Comparison of ENCODE assay signal across 17 cellular contexts in genomic region chr6:107657373-107657754, GRCh38.
DNase-seq lines count a peak whose midpoint lies in the region; ATAC-seq, FAIRE-seq and TF ChIP-seq lines count a peak whose summit lies in the region.
"Had no signal": no experiment of that assay in that cellular context is flagged by ENCODE, and none has a peak within 500 bp of the region (broad histone marks: within the 10 kb centered on the region; RNA-seq: fewer than 3 reads in every experiment).

No MANE protein-coding gene starts in this region.

- H3K27me3 Mint-ChIP-seq in CD8-positive, alpha-beta T cell (ENCODE audit: low read depth), result no peaks in the 10 kb centered on the region
- H3K27me3 Mint-ChIP-seq in activated naive CD8-positive, alpha-beta T cell, result no peaks in the 10 kb centered on the region
- H3K27me3 Mint-ChIP-seq in nephron progenitor cell (ENCODE audit: low read depth, poor library complexity), result peaks cover 4% of the 10 kb centered on the region

- no peak for DNase-seq in CD8-positive, alpha-beta T cell
- DNase-seq in nephron progenitor cell, result no peak
- no peak for DNase-seq in nucleus accumbens (lab: John Stamatoyannopoulos, UW)
- DNase-seq in COLO668 (lab: John Stamatoyannopoulos, UW; ENCODE audit: unreplicated experiment), result no peak
- no peak for DNase-seq in pancreas
- DNase-seq: activated gamma-delta T cell, Calu3, midbrain, NCI-H1048, NCI-H345, WERI-Rb-1 had no signal

- peak overlapping the region; percentile 49 for H3K4me3 ChIP-seq in CD8-positive, alpha-beta T cell (ENCODE audit: low read depth, low read length)
- H3K4me3 ChIP-seq in pancreas, result no peak overlapping the region

- H3K9me3 Mint-ChIP-seq in CD8-positive, alpha-beta T cell, result no peaks in the 10 kb centered on the region
- no peaks in the 10 kb centered on the region for H3K9me3 Mint-ChIP-seq in activated naive CD8-positive, alpha-beta T cell (ENCODE audit: low read depth)
- peaks cover 2% of the 10 kb centered on the region for H3K9me3 Mint-ChIP-seq in nephron progenitor cell

- ATAC-seq in CD8-positive, alpha-beta T cell, result no peak
- no peak for ATAC-seq in GM18868 (IDR thresholded peaks at IDR 0.05; ENCODE audit: unreplicated experiment)
- ATAC-seq in pancreas, result no peak

- CTCF ChIA-PET in CD8-positive, alpha-beta T cell (lab: Charles Lee), result interaction anchor here (0.7 to 1.2 kb wide), 3 partner anchors 11 to 190 kb away, joined by 3 read pairs; no protein-coding TSS in a partner anchor

- H3K27me3 ChIP-seq in CD8-positive, alpha-beta T cell (ENCODE audit: insufficient read depth, low read length), result no peaks in the 10 kb centered on the region
- H3K27me3 ChIP-seq in pancreas, result no peaks in the 10 kb centered on the region
- H3K27me3 ChIP-seq: right atrium auricular region had no signal

- peak overlapping the region; percentile 78 for H3K27ac Mint-ChIP-seq in CD8-positive, alpha-beta T cell
- no peak overlapping the region for H3K27ac Mint-ChIP-seq in activated naive CD8-positive, alpha-beta T cell
- H3K27ac Mint-ChIP-seq in nephron progenitor cell, result peak overlapping the region; percentile 92

- 80 to 82% methylated on average over 3 of the region's 3 CpGs for WGBS in pancreas, 2 donors

- FAIRE-seq in pancreas (lab: Jason Lieb, UNC), result no peak

- POLR2A ChIA-PET in CD8-positive, alpha-beta T cell (lab: Charles Lee), result interaction anchor here (0.7 to 1.4 kb wide), 3 partner anchors 20 to 540 kb away, joined by 3 read pairs; no protein-coding TSS in a partner anchor

- H3K36me3 ChIP-seq in CD8-positive, alpha-beta T cell (ENCODE audit: insufficient read depth, low read length), result no peaks in the 10 kb centered on the region
- no peaks in the 10 kb centered on the region for H3K36me3 ChIP-seq in KOPT-K1 (ENCODE audit: insufficient read depth, low read length)
- H3K36me3 ChIP-seq in pancreas, result no peaks in the 10 kb centered on the region
- H3K36me3 ChIP-seq: right atrium auricular region, thoracic aorta, WERI-Rb-1 had no signal

- no peaks in the 10 kb centered on the region for H3K9me3 ChIP-seq in CD8-positive, alpha-beta T cell (ENCODE audit: low read length)
- H3K9me3 ChIP-seq in KOPT-K1 (ENCODE audit: insufficient read depth, low read length, poor library complexity, severe bottlenecking) (no peaks in the 10 kb centered on the region), pancreas (no peaks in the 10 kb centered on the region)
- H3K9me3 ChIP-seq: right atrium auricular region, thoracic aorta had no signal

- peaks cover 35% of the 10 kb centered on the region for H3K4me1 Mint-ChIP-seq in CD8-positive, alpha-beta T cell (ENCODE audit: low read depth)
- peaks cover 34% of the 10 kb centered on the region for H3K4me1 Mint-ChIP-seq in activated naive CD8-positive, alpha-beta T cell (ENCODE audit: low read depth)
- peaks cover 96% of the 10 kb centered on the region for H3K4me1 Mint-ChIP-seq in nephron progenitor cell

- no peak overlapping the region for H3K27ac ChIP-seq in CD8-positive, alpha-beta T cell (ENCODE audit: low read depth, low read length)
- H3K27ac ChIP-seq in KOPT-K1 (ENCODE audit: low read depth, low read length, poor library complexity, severe bottlenecking) (peak overlapping the region; percentile 17), pancreas (no peak overlapping the region)
- H3K27ac ChIP-seq: RWPE1, thoracic aorta, WERI-Rb-1 had no signal

- intact Hi-C loops in CD8-positive, alpha-beta T cell (cut with DNase I, micrococcal nuclease), result loop anchor here in 1 of 2 experiments (5.0 kb wide), 2 partner anchors 300 to 340 kb away; partner anchors contain the start of gene SEC63
- intact Hi-C loops in pancreas (cut with DNase I), result no loop called here

- H3K36me3 Mint-ChIP-seq in CD8-positive, alpha-beta T cell, result no peaks in the 10 kb centered on the region
- no peaks in the 10 kb centered on the region for H3K36me3 Mint-ChIP-seq in activated naive CD8-positive, alpha-beta T cell
- peaks cover 54% of the 10 kb centered on the region for H3K36me3 Mint-ChIP-seq in nephron progenitor cell (ENCODE audit: low read depth)

- H3K4me1 ChIP-seq in CD8-positive, alpha-beta T cell (ENCODE audit: insufficient read depth, low read length), result peaks cover 30% of the 10 kb centered on the region
- peaks cover 0 to 18% (median 9%) of the 10 kb centered on the region in 3 donors for H3K4me1 ChIP-seq in pancreas

- peak overlapping the region; percentile 81 for H3K4me3 Mint-ChIP-seq in CD8-positive, alpha-beta T cell
- peak overlapping the region; percentile 75 for H3K4me3 Mint-ChIP-seq in activated naive CD8-positive, alpha-beta T cell
- no peak overlapping the region for H3K4me3 Mint-ChIP-seq in nephron progenitor cell

- no peak for TF ChIP-seq CTCF in CD8-positive, alpha-beta T cell (IDR thresholded peaks at IDR 0.05)
- TF ChIP-seq CTCF in nephron progenitor cell (IDR thresholded peaks at IDR 0.05) (no peak), pancreas (IDR thresholded peaks at IDR 0.05) (no peak)
